Comparison of ENCODE assay signal across 19 cellular contexts in genomic region chr7:120334475-120334874, GRCh38.
DNase-seq lines count a peak whose midpoint lies in the region; ATAC-seq and TF ChIP-seq lines count a peak whose summit lies in the region.
"Had no signal": no experiment of that assay in that cellular context is flagged by ENCODE, and none has a peak within 500 bp of the region (broad histone marks: within the 10 kb centered on the region; RNA-seq: fewer than 3 reads in every experiment).

No MANE protein-coding gene starts in this region.

- H3K4me2 ChIP-seq in PC-9 = no peak overlapping the region

- ATAC-seq in GM19023 (IDR thresholded peaks at IDR 0.05; ENCODE audit: unreplicated experiment) (peak; percentile 84), GM21619 (IDR thresholded peaks at IDR 0.05; ENCODE audit: unreplicated experiment) (peak; percentile 97), HG03064 (IDR thresholded peaks at IDR 0.05; ENCODE audit: low read depth, unreplicated experiment) (peak; percentile 96)
- no peak for ATAC-seq in stimulated activated effector memory CD8-positive, alpha-beta T cell treated with anti-CD3 and anti-CD28 coated beads, Interleukin-12 subunit alpha, Interleukin-12 subunit beta, amount 100 ng/mL, for 72 hours
- ATAC-seq: activated CD8-positive, alpha-beta memory T cell treated with anti-CD3 and anti-CD28 coated beads, Interleukin-2, amount 10 ng/mL, durations not matched to agents 7 days and 5 days; heart right ventricle; left ventricle myocardium superior had no signal

- in situ Hi-C loops in GM13976 (cut with MboI; ENCODE audit: low sequenced_read_pairs, unreplicated experiment) = no loop called here

- no peak overlapping the region for H3K4me3 ChIP-seq in PC-9
- H3K4me3 ChIP-seq: heart right ventricle, suprapubic skin had no signal

- CTCF ChIA-PET in PC-9 (lab: Charles Lee) = no interaction called here

- no peak overlapping the region for H3K27ac Mint-ChIP-seq in stimulated activated effector memory CD8-positive, alpha-beta T cell treated with anti-CD3 and anti-CD28 coated beads, Interleukin-12 subunit alpha, Interleukin-12 subunit beta, amount 100 ng/mL, for 72 hours
- H3K27ac Mint-ChIP-seq: activated CD8-positive, alpha-beta memory T cell treated with anti-CD3 and anti-CD28 coated beads, Interleukin-2, amount 10 ng/mL, durations not matched to agents 7 days and 5 days; activated naive CD8-positive, alpha-beta T cell treated with anti-CD3 and anti-CD28 coated beads, Interleukin-2, amount 10 ng/mL, durations not matched to agents 7 days and 5 days; CD4-positive, CD25-positive, alpha-beta regulatory T cell had no signal

- 0 out of 2 replicates have a peak, but pooled peaks cover 3% of the 10 kb centered on the region for H3K9me2 ChIP-seq in PC-9 (ENCODE audit: insufficient read depth)

- no peak overlapping the region for H3K27ac ChIP-seq in PC-9
- H3K27ac ChIP-seq: epithelial cell of prostate, heart right ventricle, suprapubic skin had no signal

- H3K36me3 ChIP-seq in PC-9 (ENCODE audit: low read depth) = no peaks in the 10 kb centered on the region
- H3K36me3 ChIP-seq: heart right ventricle, suprapubic skin had no signal

- H3K36me3 Mint-ChIP-seq in stimulated activated effector memory CD8-positive, alpha-beta T cell treated with anti-CD3 and anti-CD28 coated beads, Interleukin-12 subunit alpha, Interleukin-12 subunit beta, amount 100 ng/mL, for 72 hours = no peaks in the 10 kb centered on the region
- H3K36me3 Mint-ChIP-seq: activated CD8-positive, alpha-beta memory T cell treated with anti-CD3 and anti-CD28 coated beads, Interleukin-2, amount 10 ng/mL, durations not matched to agents 7 days and 5 days; activated naive CD8-positive, alpha-beta T cell treated with anti-CD3 and anti-CD28 coated beads, Interleukin-2, amount 10 ng/mL, durations not matched to agents 7 days and 5 days; CD4-positive, CD25-positive, alpha-beta regulatory T cell had no signal

- no peak for TF ChIP-seq CTCF in PC-9 (conservative IDR thresholded peaks at IDR 0.05)
- no peak for TF ChIP-seq CTCF in GM13976 (IDR thresholded peaks at IDR 0.05; ENCODE audit: borderline replicate concordance, control extremely low read depth, extremely low read depth, insufficient read depth, missing control alignments)

- DNase-seq in PC-9 = no peak
- DNase-seq in SHP77 treated with DMSO at 0.1 percent for 48 hours (lab: John Stamatoyannopoulos, UW) = no peak
- no peak for DNase-seq in stimulated activated effector memory CD8-positive, alpha-beta T cell treated with anti-CD3 and anti-CD28 coated beads, Interleukin-12 subunit alpha, Interleukin-12 subunit beta, amount 100 ng/mL, for 72 hours (ENCODE audit: low spot score in 2 of 2)
- DNase-seq in GM13976 (ENCODE audit: low spot score) = no peak
- DNase-seq: activated CD8-positive, alpha-beta memory T cell treated with anti-CD3 and anti-CD28 coated beads, Interleukin-2, amount 10 ng/mL, durations not matched to agents 7 days and 5 days; activated naive CD8-positive, alpha-beta T cell treated with anti-CD3 and anti-CD28 coated beads, Interleukin-2, amount 10 ng/mL, durations not matched to agents 7 days and 5 days; CD4-positive, CD25-positive, alpha-beta regulatory T cell; cerebellar nuclear complex; GF-D8; heart right ventricle; IMR-90; left ventricle myocardium superior; NCI-H69; SIG-M5 had no signal

- peak overlapping the region; percentile 22; the same call in 1 of the 2 replicates for H2AFZ ChIP-seq in PC-9

- no peaks in the 10 kb centered on the region for H3K27me3 ChIP-seq in PC-9 (ENCODE audit: insufficient read depth, low read depth)
- H3K27me3 ChIP-seq: heart right ventricle, suprapubic skin had no signal

- BruUV-seq in PC-9 (replicated peaks; lab: Mats Ljungman, UMichigan) = no TSS peak

- no peaks in the 10 kb centered on the region for H3K79me2 ChIP-seq in PC-9 (ENCODE audit: low read depth)

- H3K9me3 ChIP-seq in PC-9 (ENCODE audit: insufficient read depth, low read depth) = no peaks in the 10 kb centered on the region
- H3K9me3 ChIP-seq: heart right ventricle, suprapubic skin had no signal

- H3F3A ChIP-seq in PC-9 (ENCODE audit: insufficient read depth, low read depth) = no peaks in the 10 kb centered on the region

- POLR2A ChIA-PET in PC-9 (lab: Charles Lee; ENCODE audit: unreplicated experiment) = no interaction called here

- no peak overlapping the region for H3K4me3 Mint-ChIP-seq in stimulated activated effector memory CD8-positive, alpha-beta T cell treated with anti-CD3 and anti-CD28 coated beads, Interleukin-12 subunit alpha, Interleukin-12 subunit beta, amount 100 ng/mL, for 72 hours
- H3K4me3 Mint-ChIP-seq: activated CD8-positive, alpha-beta memory T cell treated with anti-CD3 and anti-CD28 coated beads, Interleukin-2, amount 10 ng/mL, durations not matched to agents 7 days and 5 days; activated naive CD8-positive, alpha-beta T cell treated with anti-CD3 and anti-CD28 coated beads, Interleukin-2, amount 10 ng/mL, durations not matched to agents 7 days and 5 days; CD4-positive, CD25-positive, alpha-beta regulatory T cell had no signal

- peaks cover 12% of the 10 kb centered on the region for H3K9me3 Mint-ChIP-seq in stimulated activated effector memory CD8-positive, alpha-beta T cell treated with anti-CD3 and anti-CD28 coated beads, Interleukin-12 subunit alpha, Interleukin-12 subunit beta, amount 100 ng/mL, for 72 hours
- H3K9me3 Mint-ChIP-seq: activated naive CD8-positive, alpha-beta T cell treated with anti-CD3 and anti-CD28 coated beads, Interleukin-2, amount 10 ng/mL, durations not matched to agents 7 days and 5 days had no signal

- no peaks in the 10 kb centered on the region for H3K4me1 ChIP-seq in PC-9 (replicated peaks; ENCODE audit: insufficient read depth)
- H3K4me1 ChIP-seq: heart right ventricle, suprapubic skin had no signal

- H3K4me1 Mint-ChIP-seq in stimulated activated effector memory CD8-positive, alpha-beta T cell treated with anti-CD3 and anti-CD28 coated beads, Interleukin-12 subunit alpha, Interleukin-12 subunit beta, amount 100 ng/mL, for 72 hours = no peaks in the 10 kb centered on the region
- H3K4me1 Mint-ChIP-seq: activated CD8-positive, alpha-beta memory T cell treated with anti-CD3 and anti-CD28 coated beads, Interleukin-2, amount 10 ng/mL, durations not matched to agents 7 days and 5 days; activated naive CD8-positive, alpha-beta T cell treated with anti-CD3 and anti-CD28 coated beads, Interleukin-2, amount 10 ng/mL, durations not matched to agents 7 days and 5 days; CD4-positive, CD25-positive, alpha-beta regulatory T cell had no signal

- no peaks in the 10 kb centered on the region for H4K20me1 ChIP-seq in PC-9 (ENCODE audit: insufficient read depth)

- intact Hi-C loops in PC-9 (cut with micrococcal nuclease; ENCODE audit: unreplicated experiment) = no loop called here
